Comparison of ENCODE assay signal across 14 cellular contexts in genomic region chr21:43716376-43717165, GRCh38. TPM values are rescaled to one million over a fixed set of nuclear protein-coding genes. Genes with fewer than 3 reads are reported as not detected.
DNase-seq lines count a peak whose midpoint lies in the region; ATAC-seq and TF ChIP-seq lines count a peak whose summit lies in the region.
"Had no signal": no experiment of that assay in that cellular context is flagged by ENCODE, and none has a peak within 500 bp of the region (broad histone marks: within the 10 kb centered on the region; RNA-seq: fewer than 3 reads in every experiment).

No MANE protein-coding gene starts in this region.

- H3K27me3 Mint-ChIP-seq in CD8-positive, alpha-beta memory T cell: peaks cover 0 to 2% of the 10 kb centered on the region in 2 donors
- H3K27me3 Mint-ChIP-seq in nephron progenitor cell (ENCODE audit: low read depth, poor library complexity): peaks cover 45% of the 10 kb centered on the region

- no peaks in the 10 kb centered on the region for H3K36me3 ChIP-seq in CD8-positive, alpha-beta memory T cell (ENCODE audit: insufficient read depth, low read length)

- peak; percentile 22 for ATAC-seq in GM19438 (IDR thresholded peaks at IDR 0.05; ENCODE audit: low read depth, unreplicated experiment)
- ATAC-seq in HG03571 (IDR thresholded peaks at IDR 0.05; ENCODE audit: unreplicated experiment): peak; percentile 33
- no peak for ATAC-seq in Right ventricle myocardium inferior
- no peak for ATAC-seq in HG02970 (IDR thresholded peaks at IDR 0.05; ENCODE audit: low FRiP score, unreplicated experiment)

- H3K4me1 ChIP-seq in CD8-positive, alpha-beta memory T cell (ENCODE audit: insufficient read depth, low read length): peaks cover 19% of the 10 kb centered on the region

- H3K36me3 Mint-ChIP-seq in CD8-positive, alpha-beta memory T cell: no peaks in the 10 kb centered on the region
- no peaks in the 10 kb centered on the region for H3K36me3 Mint-ChIP-seq in nephron progenitor cell (ENCODE audit: low read depth)

- CTCF ChIA-PET in CD8-positive, alpha-beta memory T cell (lab: Charles Lee): interaction anchor here (0.6 to 1.0 kb wide), 2 partner anchors 72 to 1451 kb away, joined by 3 to 5 read pairs; partner anchors contain the start of gene RRP1

- peaks cover 14 to 22% (median 16%) of the 10 kb centered on the region in 3 donors for H3K4me1 Mint-ChIP-seq in CD8-positive, alpha-beta memory T cell
- peaks cover 35% of the 10 kb centered on the region for H3K4me1 Mint-ChIP-seq in nephron progenitor cell

- no peaks in the 10 kb centered on the region for H3K27me3 ChIP-seq in CD8-positive, alpha-beta memory T cell (ENCODE audit: insufficient read depth, low read length, poor library complexity, severe bottlenecking)

- peak overlapping the region in 4 of 7 donors; percentile 27 to 72 (median 52) for H3K4me3 Mint-ChIP-seq in CD8-positive, alpha-beta memory T cell
- no peak overlapping the region for H3K4me3 Mint-ChIP-seq in nephron progenitor cell
- H3K4me3 Mint-ChIP-seq: activated naive CD4-positive, alpha-beta T cell treated with anti-CD3 and anti-CD28 coated beads for 36 hours had no signal

- POLR2A ChIA-PET in CD8-positive, alpha-beta memory T cell (lab: Charles Lee): interaction anchor here (0.9 kb wide), 1 partner anchor 12 kb away, joined by 5 read pairs; no protein-coding TSS in a partner anchor

- no peaks in the 10 kb centered on the region for H3K9me3 Mint-ChIP-seq in CD8-positive, alpha-beta memory T cell
- no peaks in the 10 kb centered on the region for H3K9me3 Mint-ChIP-seq in nephron progenitor cell
- H3K9me3 Mint-ChIP-seq: activated naive CD4-positive, alpha-beta T cell treated with anti-CD3 and anti-CD28 coated beads for 36 hours; H9 had no signal

- H3K9me3 ChIP-seq in CD8-positive, alpha-beta memory T cell (ENCODE audit: low read length): no peaks in the 10 kb centered on the region

- intact Hi-C loops in Right ventricle myocardium inferior (cut with DNase I): no loop called here

- H3K4me3 ChIP-seq in CD8-positive, alpha-beta memory T cell (ENCODE audit: low read length): no peak overlapping the region
- H3K4me3 ChIP-seq in fibroblast of mammary gland (ENCODE audit: control insufficient read depth, low read depth, low read length): no peak overlapping the region

- TF ChIP-seq CTCF in fibroblast of mammary gland (conservative IDR thresholded peaks at IDR 0.05; ENCODE audit: control insufficient read depth, insufficient read depth, low read depth, low read length) (no peak), nephron progenitor cell (IDR thresholded peaks at IDR 0.05) (no peak)

- peak overlapping the region in 4 of 8 donors; percentile 56 to 85 (median 66) for H3K27ac Mint-ChIP-seq in CD8-positive, alpha-beta memory T cell
- H3K27ac Mint-ChIP-seq in nephron progenitor cell: no peak overlapping the region
- H3K27ac Mint-ChIP-seq: activated naive CD4-positive, alpha-beta T cell treated with anti-CD3 and anti-CD28 coated beads for 36 hours; H9 had no signal

- no peak overlapping the region for H3K27ac ChIP-seq in CD8-positive, alpha-beta memory T cell (ENCODE audit: low read depth, low read length)

- DNase-seq in CD8-positive, alpha-beta memory T cell: no peak
- DNase-seq in fibroblast of mammary gland (ENCODE audit: low read depth) (peak; percentile 35), hippocampal formation (lab: John Stamatoyannopoulos, UW) (no peak), Right ventricle myocardium inferior (ENCODE audit: missing footprints) (no peak), nephron progenitor cell (no peak)
- DNase-seq: activated naive CD4-positive, alpha-beta T cell treated with anti-CD3 and anti-CD28 coated beads for 36 hours; DMS153; H9; kidney glomerular epithelial cell; NCI-H1694; trophoblast cell had no signal

RNA-seq across cellular contexts. Expression of gene PDXK, which starts 2.4 kb away (rescaled TPM):
- 10 to 100 TPM; 96.3 to 96.7 TPM for total RNA-seq in CD8-positive, alpha-beta memory T cell
- polyA plus RNA-seq in CD8-positive, alpha-beta memory T cell: 38.3 TPM
- total RNA-seq in Right ventricle myocardium inferior: 105 TPM

RNA-seq across cellular contexts. Expression of gene RRP1B, which starts 57.2 kb away (rescaled TPM):
- total RNA-seq in CD8-positive, alpha-beta memory T cell: 10 to 100 TPM; 92.6 to 94.3 TPM
- 43.6 TPM for polyA plus RNA-seq in CD8-positive, alpha-beta memory T cell
- 9.5 TPM for total RNA-seq in Right ventricle myocardium inferior

RNA-seq across cellular contexts. Expression of gene HSF2BP, which starts 57.3 kb away (rescaled TPM):
- total RNA-seq in CD8-positive, alpha-beta memory T cell: 1 to 10 TPM in 1 of 2 experiments, under 1 TPM in 1; 0.53 to 1.4 TPM
- 0.28 TPM for polyA plus RNA-seq in CD8-positive, alpha-beta memory T cell
- not detected for total RNA-seq in Right ventricle myocardium inferior

RNA-seq across cellular contexts. Expression of gene CSTB, which starts 59.5 kb away (rescaled TPM):
- 10 to 100 TPM; 48.0 to 48.4 TPM for total RNA-seq in CD8-positive, alpha-beta memory T cell
- 79.1 TPM for polyA plus RNA-seq in CD8-positive, alpha-beta memory T cell
- total RNA-seq in Right ventricle myocardium inferior: 44.1 TPM

Comparison
In these comparisons a context has a peak if more than half of its experiments do, and no peak if none do; other contexts are left out.
1. ATAC-seq: peak in GM19438 (single experiment) and HG03571 (single experiment); none in Right ventricle myocardium inferior (single experiment) and HG02970 (single experiment).